1 cellular context compared by ENCODE assay signal in genomic region chr3:30669360-30669934, GRCh38.
TF ChIP-seq lines count a peak whose summit lies in the region.

No MANE protein-coding gene starts in this region.

TF ChIP-seq in K562, 482 proteins besides CTCF, POLR2A, EP300 and RAD21:
- TF ChIP-seq ZBTB9 (CRISPR knock-in tag; IDR thresholded peaks at IDR 0.05) (0 out of 2 replicates have a peak, but pooled peaks have one; percentile 33), ZNF311 (CRISPR knock-in tag; IDR thresholded peaks at IDR 0.05) (peak; percentile 87), ZBTB12 (CRISPR knock-in tag; IDR thresholded peaks at IDR 0.05) (0 out of 2 replicates have a peak, but pooled peaks have one; percentile 15), GABPA (tag; conservative IDR thresholded peaks at IDR 0.05; ENCODE audit: low read depth) (0 out of 2 replicates have a peak, but pooled peaks have one; percentile 16), ZBTB17 (CRISPR knock-in tag; IDR thresholded peaks at IDR 0.05) (peak; percentile 66; the same call in 1 of the 2 replicates), MAZ (CRISPR knock-in tag; conservative IDR thresholded peaks at IDR 0.05 in 1 of 2, IDR thresholded peaks at IDR 0.05 in 1 of 2) (peak in 1 of 2 experiments; percentile 49; a peak in 1 of 4 replicates), ZNF639 (CRISPR knock-in tag; conservative IDR thresholded peaks at IDR 0.05 in 1 of 2, IDR thresholded peaks at IDR 0.05 in 1 of 2) (0 out of 4 replicates have a peak, but pooled peaks of 1 of the 2 experiments have one; percentile 23), FOXA3 (CRISPR knock-in tag; conservative IDR thresholded peaks at IDR 0.05 in 1 of 2, IDR thresholded peaks at IDR 0.05 in 1 of 2) (0 out of 4 replicates have a peak, but pooled peaks of 1 of the 2 experiments have one; percentile 20), VEZF1 (CRISPR knock-in tag; IDR thresholded peaks at IDR 0.05) (peak; percentile 16; the same call in 1 of the 2 replicates)
